ENCODE assay signal across 8 cellular contexts in genomic region chr19:50376166-50377050, GRCh38. TPM values are rescaled to one million over a fixed set of nuclear protein-coding genes. Genes with fewer than 3 reads are reported as not detected.
DNase-seq lines count a peak whose midpoint lies in the region; ATAC-seq, FAIRE-seq and TF ChIP-seq lines count a peak whose summit lies in the region.

NR1H2 (plus strand) TSS chr19:50376457; CDS start chr19:50377606, 1,149 bp downstream.

- peaks cover 18 to 32% of the 10 kb centered on the region in 2 donors for H3K36me3 ChIP-seq in kidney (ENCODE audit: control insufficient read depth in 1 of 2, insufficient read depth in 2 of 2, low read length in 2 of 2)

- DNase-seq in AG09309 (ENCODE audit: low read depth) (peak; percentile 95), NCI-H510A (lab: John Stamatoyannopoulos, UW) (peak; percentile 87), cerebellum (ENCODE audit: low spot score) (peak; percentile 96), kidney (peak; percentile 98)
- peak; percentile 92 for DNase-seq in activated CD4-positive, alpha-beta T cell treated with anti-CD3 and anti-CD28 coated beads for 1 hour
- peak; percentile 94 for DNase-seq in stimulated activated CD4-positive, alpha-beta T cell treated with anti-CD3 and anti-CD28 coated beads, Interleukin-15, amount 100 ng/mL, for 24 hours

- H3K9ac ChIP-seq in kidney (ENCODE audit: low read length in 2 of 2), result peak within 1 kb of the TSS; percentile 98 to 100

- no peaks in the 10 kb centered on the region for H3K4me1 ChIP-seq in kidney (ENCODE audit: control insufficient read depth in 1 of 2, insufficient read depth in 1 of 2, low read depth in 1 of 2, low read length in 2 of 2)

- no peak for TF ChIP-seq CTCF in AG09309 (IDR thresholded peaks at IDR 0.05; ENCODE audit: control insufficient read depth, insufficient read depth, low read depth, low read length, missing control alignments)
- no peak for TF ChIP-seq CTCF in kidney (IDR thresholded peaks at IDR 0.05; ENCODE audit: borderline replicate concordance, extremely low read depth, insufficient read depth)

- H3K4me3 ChIP-seq in AG09309 (ENCODE audit: control insufficient read depth, low read depth, low read length) (peak within 1 kb of the TSS; percentile 79), kidney (ENCODE audit: low read length in 2 of 2) (peak within 1 kb of the TSS; percentile 93 to 95)

- FAIRE-seq in kidney (lab: Jason Lieb, UNC), result peak; percentile 82

- H3K27ac ChIP-seq in kidney (ENCODE audit: low read depth in 2 of 2, low read length in 2 of 2), result peak within 1 kb of the TSS; percentile 96 to 99

- intact Hi-C loops in kidney (cut with DNase I), result no loop called here

- ATAC-seq in GM19035 (IDR thresholded peaks at IDR 0.05; ENCODE audit: unreplicated experiment) (peak; percentile 87), HG03378 (IDR thresholded peaks at IDR 0.05; ENCODE audit: unreplicated experiment) (peak; percentile 76)

- H3K9me3 ChIP-seq in kidney (ENCODE audit: control insufficient read depth in 1 of 2, low read length in 2 of 2), result no peaks in the 10 kb centered on the region

RNA-seq across cellular contexts. Expression of gene NR1H2, which starts in this region (rescaled TPM):
- total RNA-seq in cerebellum (16.5 TPM), kidney (80.4 TPM)
- polyA plus RNA-seq in kidney (ENCODE audit: insufficient read depth, low read depth, low replicate concordance), result 59.7 TPM

Comparison
In these comparisons a context has a peak if more than half of its experiments do, and no peak if none do; other contexts are left out.
1. Peak in every context shown above with its lines: DNase-seq, ATAC-seq, H3K4me3 ChIP-seq and H3K27ac ChIP-seq.